7 cellular contexts compared by ENCODE assay signal in the genomic region with DNA sequence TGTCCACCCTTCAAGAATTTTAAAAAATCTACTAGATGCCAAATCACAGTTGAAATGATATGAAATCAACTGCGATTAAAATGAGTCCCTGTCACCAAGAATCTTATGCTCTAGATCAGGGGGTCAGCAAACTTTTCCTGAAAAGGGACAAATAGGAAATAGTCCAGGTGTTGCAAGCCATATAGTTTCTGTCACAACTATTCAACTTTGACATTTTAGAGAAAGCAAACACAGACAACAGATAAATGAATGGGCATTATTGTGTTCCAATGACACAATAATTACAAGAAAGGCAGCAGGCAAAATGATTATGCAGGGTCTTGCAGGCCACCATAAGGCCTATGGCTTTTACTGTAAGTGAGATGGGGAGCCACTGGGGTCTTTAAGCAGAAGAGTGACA.
"Had no signal": no experiment of that assay in that cellular context is flagged by ENCODE, and none has a peak within 500 bp of the region (broad histone marks: within the 10 kb centered on the region; RNA-seq: fewer than 3 reads in every experiment).

No MANE protein-coding gene starts in this region.

- DNase-seq: H9, HCEC 1CT, KBM-7 had no signal

- FAIRE-seq: H1, H54, HTR-8/SVneo had no signal

- H2AFZ ChIP-seq: GM23338 had no signal

- H3K4me3 ChIP-seq: GM23338 had no signal

- ATAC-seq: GM23338 had no signal

- H3K4me2 ChIP-seq: GM23338 had no signal
